ENCODE assay signal across 17 cellular contexts in genomic region chr4:40931238-40931637, GRCh38.
DNase-seq lines count a peak whose midpoint lies in the region; ATAC-seq and TF ChIP-seq lines count a peak whose summit lies in the region.
"Had no signal": no experiment of that assay in that cellular context is flagged by ENCODE, and none has a peak within 500 bp of the region (broad histone marks: within the 10 kb centered on the region; RNA-seq: fewer than 3 reads in every experiment).

No MANE protein-coding gene starts in this region.

- TF ChIP-seq CTCF in RWPE1 (conservative IDR thresholded peaks at IDR 0.05; ENCODE audit: low read depth), result no peak
- TF ChIP-seq CTCF in lower lobe of right lung (IDR thresholded peaks at IDR 0.05), result no peak

- DNase-seq in NCI-H146 (lab: John Stamatoyannopoulos, UW) (peak; percentile 81), NCI-H146 treated with DMSO at 0.1 percent for 48 hours (lab: John Stamatoyannopoulos, UW; ENCODE audit: unreplicated experiment) (no peak), RWPE1 (ENCODE audit: low spot score) (no peak), lower lobe of right lung (no peak), left ventricle myocardium superior (no peak), NCI-H2196 treated with DMSO at 0.1 percent for 48 hours (lab: John Stamatoyannopoulos, UW; ENCODE audit: unreplicated experiment) (no peak)
- DNase-seq in stimulated activated CD4-positive, alpha-beta T cell treated with anti-CD3 and anti-CD28 coated beads, Interleukin-2, amount 100 ng/mL, for 24 hours, result no peak
- DNase-seq: AML-193; Calu3; CD4-positive, alpha-beta memory T cell; DMS79 treated with DMSO at 0.1 percent for 48 hours; GM23248 had no signal

- H3K27me3 ChIP-seq in lower lobe of right lung (ENCODE audit: low read depth), result no peaks in the 10 kb centered on the region

- peaks cover 4% of the 10 kb centered on the region for H3K4me1 ChIP-seq in lower lobe of right lung
- H3K4me1 ChIP-seq: A549, HAP-1 had no signal

- H3K27ac ChIP-seq in RWPE1, result peak overlapping the region; percentile 31
- H3K27ac ChIP-seq in lower lobe of right lung, result no peak overlapping the region
- H3K27ac ChIP-seq: 22Rv1, A549, C4-2B, GM23248 had no signal

- CTCF ChIA-PET in RWPE1 (lab: Yijun Ruan, JAX), result interaction anchor here (0.5 to 0.9 kb wide), 5 partner anchors 9 to 942 kb away, joined by 3 to 5 read pairs (median 4); no protein-coding TSS in a partner anchor

- peaks cover 30% of the 10 kb centered on the region for H3K36me3 ChIP-seq in lower lobe of right lung
- H3K36me3 ChIP-seq: HAP-1 had no signal

- POLR2A ChIA-PET in RWPE1 (lab: Yijun Ruan, JAX; ENCODE audit: low non-redundant PET), result no interaction called here

- intact Hi-C loops in lower lobe of right lung (cut with DNase I) (no loop called here), left ventricle myocardium superior (cut with micrococcal nuclease) (no loop called here)

- ATAC-seq in lower lobe of right lung (peak; percentile 39 to 58), left ventricle myocardium superior (no peak)
- ATAC-seq: A549, GM12878 had no signal

- H3K9me3 ChIP-seq in lower lobe of right lung, result no peaks in the 10 kb centered on the region
- H3K9me3 ChIP-seq: A549, HAP-1 had no signal

- no peak overlapping the region for H3K4me3 ChIP-seq in lower lobe of right lung
- H3K4me3 ChIP-seq: A549, GM12878, GM23248, HAP-1 had no signal
